8 cellular contexts compared by ENCODE assay signal in genomic region chr15:67174864-67175573, GRCh38.
DNase-seq lines count a peak whose midpoint lies in the region; ATAC-seq lines count a peak whose summit lies in the region.

No MANE protein-coding gene starts in this region.

- H3K36me3 Mint-ChIP-seq in activated naive CD8-positive, alpha-beta T cell treated with anti-CD3 and anti-CD28 coated beads, Interleukin-2, amount 50 U/mL, for 24 hours (ENCODE audit: low read depth): peaks cover 7% of the 10 kb centered on the region

- H3K27ac Mint-ChIP-seq in activated naive CD8-positive, alpha-beta T cell treated with anti-CD3 and anti-CD28 coated beads, Interleukin-2, amount 50 U/mL, for 24 hours: peak overlapping the region; percentile 79

- H3K4me3 ChIP-seq in ACC112 (ENCODE audit: low read depth, low read length): no peak overlapping the region

- H3K27me3 Mint-ChIP-seq in activated naive CD8-positive, alpha-beta T cell treated with anti-CD3 and anti-CD28 coated beads, Interleukin-2, amount 50 U/mL, for 24 hours: no peaks in the 10 kb centered on the region

- H3K4me1 Mint-ChIP-seq in activated naive CD8-positive, alpha-beta T cell treated with anti-CD3 and anti-CD28 coated beads, Interleukin-2, amount 50 U/mL, for 24 hours: peaks cover 48% of the 10 kb centered on the region

- DNase-seq in HT1080 (ENCODE audit: low read depth): peak; percentile 88
- peak; percentile 31 for DNase-seq in activated naive CD8-positive, alpha-beta T cell treated with anti-CD3 and anti-CD28 coated beads, Interleukin-2, amount 50 U/mL, for 24 hours
- DNase-seq in mucosa of gallbladder (ENCODE audit: low spot score): peak; percentile 33
- DNase-seq in activated CD8-positive, alpha-beta memory T cell treated with anti-CD3 and anti-CD28 coated beads, Interleukin-2, amount 50 U/mL, for 4 hours: no peak
- DNase-seq in DMS79 (lab: John Stamatoyannopoulos, UW): no peak
- no peak for DNase-seq in T-helper 9 cell

- no peaks in the 10 kb centered on the region for H3K27me3 ChIP-seq in ACC112 (ENCODE audit: insufficient read depth, low read length)

- no peak overlapping the region for H2AFZ ChIP-seq in ACC112 (ENCODE audit: low read length, unreplicated experiment)

- H3K36me3 ChIP-seq in ACC112 (ENCODE audit: insufficient read depth, low read length): peaks cover 47% of the 10 kb centered on the region

- H3K9me3 Mint-ChIP-seq in activated naive CD8-positive, alpha-beta T cell treated with anti-CD3 and anti-CD28 coated beads, Interleukin-2, amount 50 U/mL, for 24 hours: no peaks in the 10 kb centered on the region

- peak; percentile 67 for ATAC-seq in activated naive CD8-positive, alpha-beta T cell treated with anti-CD3 and anti-CD28 coated beads, Interleukin-2, amount 50 U/mL, for 24 hours
- no peak for ATAC-seq in GM21576 (IDR thresholded peaks at IDR 0.05; ENCODE audit: unreplicated experiment)

- peaks cover 88% of the 10 kb centered on the region for H3K4me1 ChIP-seq in ACC112 (ENCODE audit: control insufficient read depth, insufficient read depth, low read length, unreplicated experiment)

- H3K27ac ChIP-seq in ACC112 (ENCODE audit: low read depth, low read length): peak overlapping the region; percentile 96

- peaks cover 11% of the 10 kb centered on the region for H3K79me2 ChIP-seq in ACC112 (ENCODE audit: control insufficient read depth, insufficient read depth, low read length, unreplicated experiment)

- H3K4me3 Mint-ChIP-seq in activated naive CD8-positive, alpha-beta T cell treated with anti-CD3 and anti-CD28 coated beads, Interleukin-2, amount 50 U/mL, for 24 hours: peak overlapping the region; percentile 22

Comparison
In these comparisons a context has a peak if more than half of its experiments do, and no peak if none do; other contexts are left out.
1. DNase-seq: peak in HT1080 (single experiment), activated naive CD8-positive, alpha-beta T cell treated with anti-CD3 and anti-CD28 coated beads, Interleukin-2, amount 50 U/mL, for 24 hours (single experiment) and mucosa of gallbladder (single experiment); none in activated CD8-positive, alpha-beta memory T cell treated with anti-CD3 and anti-CD28 coated beads, Interleukin-2, amount 50 U/mL, for 4 hours (single experiment), DMS79 (single experiment) and T-helper 9 cell (single experiment).